8 cellular contexts compared by ENCODE assay signal in genomic region chr12:89162704-89163261, GRCh38.
A peak's percentile ranks its signal among the peaks of the same experiment; 100 is the strongest.
DNase-seq lines count a peak whose midpoint lies in the region; ATAC-seq lines count a peak whose summit lies in the region.

No MANE protein-coding gene starts in this region.

- no peak overlapping the region for H3K27ac ChIP-seq in SK-N-MC

- H3K9ac ChIP-seq in SK-N-MC (ENCODE audit: insufficient read length) = no peak overlapping the region

- peak overlapping the region; percentile 34; the same call in 1 of the 2 replicates for H3K4me3 ChIP-seq in SK-N-MC

- no peaks in the 10 kb centered on the region for H3K9me3 ChIP-seq in SK-N-MC (ENCODE audit: low read depth, low read length)

- peak; percentile 39 for DNase-seq in DMS53 (lab: John Stamatoyannopoulos, UW)
- no peak for DNase-seq in DMS53 treated with DMSO at 0.1 percent for 48 hours (lab: John Stamatoyannopoulos, UW; ENCODE audit: unreplicated experiment)
- DNase-seq in SK-N-MC (ENCODE audit: low read depth, low spot score) = peak; percentile 98
- peak; percentile 50 for DNase-seq in brain pericyte (ENCODE audit: low read depth, low spot score)
- DNase-seq in lung microvascular endothelial cell (ENCODE audit: low read depth in 2 of 2) = peak; percentile 97 to 100
- DNase-seq in stimulated activated CD8-positive, alpha-beta memory T cell treated with anti-CD3 and anti-CD28 coated beads, Interleukin-7, amount 100 ng/mL, for 48 hours (ENCODE audit: extremely low read depth in 1 of 2, low read depth in 1 of 2) = peak; percentile 39 to 73
- no peak for DNase-seq in occipital lobe (lab: John Stamatoyannopoulos, UW)

- no peaks in the 10 kb centered on the region for H3K36me3 ChIP-seq in SK-N-MC (ENCODE audit: insufficient read depth, low read length)

- no peak for ATAC-seq in HG03439 (IDR thresholded peaks at IDR 0.05; ENCODE audit: unreplicated experiment)

Comparison
In these comparisons a context has a peak if more than half of its experiments do, and no peak if none do; other contexts are left out.
1. DNase-seq: peak in DMS53 (single experiment), SK-N-MC (single experiment), brain pericyte (single experiment), lung microvascular endothelial cell (2 of 2) and stimulated activated CD8-positive, alpha-beta memory T cell treated with anti-CD3 and anti-CD28 coated beads, Interleukin-7, amount 100 ng/mL, for 48 hours (2 of 2); none in DMS53 treated with DMSO at 0.1 percent for 48 hours (single experiment) and occipital lobe (single experiment).